In the genomic region with DNA sequence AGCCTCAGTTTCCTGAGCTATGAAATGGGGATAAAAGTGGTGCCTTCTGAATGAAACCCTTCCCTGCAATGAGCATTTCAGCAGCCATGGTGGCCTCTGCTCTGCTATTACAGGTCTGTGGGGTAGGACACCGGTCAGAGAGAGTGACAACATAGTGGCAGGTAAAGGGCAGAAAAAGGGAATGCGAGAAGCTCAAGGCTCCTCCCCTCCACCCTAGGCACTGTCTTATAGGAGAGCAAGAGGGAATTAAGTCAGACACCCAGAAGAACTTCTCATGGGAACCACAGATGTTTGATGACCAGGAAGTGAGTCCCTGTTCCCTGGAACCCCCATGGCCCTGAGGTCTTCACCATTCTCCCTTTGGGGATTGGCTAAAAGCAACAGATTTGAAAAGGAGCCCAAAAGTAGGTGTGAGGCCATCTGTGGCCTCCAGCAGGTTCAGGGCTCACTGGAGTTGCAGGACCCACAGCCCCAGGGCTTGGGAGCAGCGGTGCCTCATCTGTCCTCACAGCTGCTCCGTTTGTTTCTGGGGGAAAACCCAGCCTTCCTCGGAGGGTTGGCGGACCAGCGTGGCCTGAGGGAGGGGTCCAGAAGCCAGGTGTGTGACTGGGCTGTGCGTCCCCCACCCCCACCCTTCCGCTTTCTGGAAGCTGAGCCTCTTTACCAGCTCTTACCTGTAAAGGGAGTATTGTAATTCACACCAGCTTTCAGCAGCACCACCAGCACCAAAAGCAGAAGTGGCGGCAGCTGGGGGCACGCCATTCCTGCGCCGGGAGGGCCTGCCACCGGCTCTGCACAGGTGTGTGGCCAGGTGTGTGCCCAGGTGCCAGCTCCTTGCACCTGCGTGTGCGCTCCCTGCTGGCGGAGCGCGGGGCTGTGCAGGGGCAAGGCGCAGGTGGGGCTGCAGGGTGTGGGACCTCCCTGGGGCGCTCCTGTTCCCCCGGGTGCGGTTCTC, we compare ENCODE assay signal across 11 cellular contexts. TPM values are rescaled to one million over a fixed set of nuclear protein-coding genes. Genes with fewer than 3 reads are reported as not detected.
A peak's percentile ranks its signal among the peaks of the same experiment; 100 is the strongest.
DNase-seq lines count a peak whose midpoint lies in the region; ATAC-seq and TF ChIP-seq lines count a peak whose summit lies in the region.
"Had no signal": no experiment of that assay in that cellular context is flagged by ENCODE, and none has a peak within 500 bp of the region (broad histone marks: within the 10 kb centered on the region; RNA-seq: fewer than 3 reads in every experiment).

No MANE protein-coding gene starts in this region.

- H3K4me3 ChIP-seq in endodermal cell (ENCODE audit: low read length) (no peak overlapping the region), retinal pigment epithelial cell (ENCODE audit: low read length) (no peak overlapping the region)
- H3K4me3 ChIP-seq: thoracic aorta had no signal

- no peaks in the 10 kb centered on the region for H3K9me3 Mint-ChIP-seq in endodermal cell
- no peaks in the 10 kb centered on the region for H3K9me3 Mint-ChIP-seq in activated naive CD4-positive, alpha-beta T cell treated with anti-CD3 and anti-CD28 coated beads, Interleukin-2, amount 50 U/mL, for 72 hours

- peaks cover 24% of the 10 kb centered on the region for H3K27me3 ChIP-seq in endodermal cell (ENCODE audit: control insufficient read depth, insufficient read depth, low read length, poor library complexity, severe bottlenecking)

- no peaks in the 10 kb centered on the region for H3K36me3 Mint-ChIP-seq in endodermal cell (ENCODE audit: low read depth)
- no peaks in the 10 kb centered on the region for H3K36me3 Mint-ChIP-seq in activated naive CD4-positive, alpha-beta T cell treated with anti-CD3 and anti-CD28 coated beads, Interleukin-2, amount 50 U/mL, for 72 hours
- H3K36me3 Mint-ChIP-seq: activated naive CD8-positive, alpha-beta T cell had no signal

- H3K27me3 Mint-ChIP-seq in endodermal cell (ENCODE audit: insufficient read depth) = peaks cover 45% of the 10 kb centered on the region

- H3K36me3 ChIP-seq in endodermal cell (ENCODE audit: control insufficient read depth, insufficient read depth, low read length) = no peaks in the 10 kb centered on the region

- no peak overlapping the region for H3K4me3 Mint-ChIP-seq in endodermal cell
- H3K4me3 Mint-ChIP-seq: activated naive CD8-positive, alpha-beta T cell had no signal

- TF ChIP-seq CTCF in endodermal cell (conservative IDR thresholded peaks at IDR 0.05) = peak; percentile 67
- peak; percentile 24 for TF ChIP-seq CTCF in retinal pigment epithelial cell (conservative IDR thresholded peaks at IDR 0.05; ENCODE audit: low read depth, low read length)

- ATAC-seq in activated naive CD4-positive, alpha-beta T cell treated with anti-CD3 and anti-CD28 coated beads, Interleukin-2, amount 50 U/mL, for 72 hours = no peak

- no peak overlapping the region for H3K9ac ChIP-seq in endodermal cell (ENCODE audit: extremely low read depth, low read length, poor library complexity, severe bottlenecking)

- H3K4me1 Mint-ChIP-seq in endodermal cell = no peaks in the 10 kb centered on the region

- no peaks in the 10 kb centered on the region for H3K9me3 ChIP-seq in endodermal cell (ENCODE audit: control insufficient read depth, low read length)
- H3K9me3 ChIP-seq: thoracic aorta had no signal

- H3K27ac Mint-ChIP-seq in endodermal cell = no peak overlapping the region
- no peak overlapping the region for H3K27ac Mint-ChIP-seq in activated naive CD4-positive, alpha-beta T cell treated with anti-CD3 and anti-CD28 coated beads, Interleukin-2, amount 50 U/mL, for 72 hours
- H3K27ac Mint-ChIP-seq: activated naive CD8-positive, alpha-beta T cell had no signal

- no peaks in the 10 kb centered on the region for H3K4me1 ChIP-seq in endodermal cell (ENCODE audit: control insufficient read depth, insufficient read depth, low read length)

- no peak overlapping the region for H3K27ac ChIP-seq in endodermal cell (ENCODE audit: low read depth, low read length)
- H3K27ac ChIP-seq: thoracic aorta had no signal

- 62% methylated on average over 19 to 23 of the region's 23 CpGs for WGBS in endodermal cell (ENCODE audit: insufficient coverage in 1 of 2, insufficient read length in 1 of 2), 2 experiments

- DNase-seq in DMS 273 (lab: John Stamatoyannopoulos, UW; ENCODE audit: unreplicated experiment) = peak; percentile 61
- no peak for DNase-seq in DMS 273 treated with DMSO at 0.1 percent for 48 hours (lab: John Stamatoyannopoulos, UW)
- DNase-seq in NCI-H2171 (lab: John Stamatoyannopoulos, UW) = peak; percentile 75
- peak; percentile 68 for DNase-seq in endodermal cell
- DNase-seq in retinal pigment epithelial cell (ENCODE audit: low read depth) = no peak
- DNase-seq in activated naive CD4-positive, alpha-beta T cell treated with anti-CD3 and anti-CD28 coated beads, Interleukin-2, amount 50 U/mL, for 72 hours (ENCODE audit: low spot score in 2 of 2) = no peak
- no peak for DNase-seq in cerebellum (ENCODE audit: low spot score)
- DNase-seq in activated CD8-positive, alpha-beta memory T cell treated with anti-CD3 and anti-CD28 coated beads, Interleukin-2, amount 50 U/mL, for 4 hours = no peak
- DNase-seq: 8988T had no signal

RNA-seq across cellular contexts. Expression of gene IQCN, which starts 19.4 kb away (rescaled TPM):
- total RNA-seq in endodermal cell = 1 to 10 TPM; 2.4 to 3.3 TPM
- 3.2 TPM for polyA plus RNA-seq in endodermal cell (2013, experiment 1 of 2)
- polyA plus RNA-seq in endodermal cell (2013, experiment 2 of 2) = 2.7 TPM
- 1 to 10 TPM in 1 of 2 donors, under 1 TPM in 1; 0.45 to 1.5 TPM for total RNA-seq in activated naive CD4-positive, alpha-beta T cell treated with anti-CD3 and anti-CD28 coated beads, Interleukin-2, amount 50 U/mL, for 72 hours
- total RNA-seq in cerebellum = 2.9 TPM

RNA-seq across cellular contexts. Expression of gene JUND, which starts 26.6 kb away (rescaled TPM):
- total RNA-seq in endodermal cell (100 to 1,000 TPM; 112 to 148 TPM), cerebellum (60.1 TPM)
- 255 TPM for polyA plus RNA-seq in endodermal cell (2013, experiment 1 of 2)
- polyA plus RNA-seq in endodermal cell (2013, experiment 2 of 2) = 262 TPM
- total RNA-seq in activated naive CD4-positive, alpha-beta T cell treated with anti-CD3 and anti-CD28 coated beads, Interleukin-2, amount 50 U/mL, for 72 hours = 100 to 1,000 TPM; 213 to 255 TPM

RNA-seq across cellular contexts. Expression of gene PDE4C, which starts 28.6 kb away (rescaled TPM):
- total RNA-seq in endodermal cell (1 to 10 TPM; 1.1 to 2.4 TPM), cerebellum (1.4 TPM)
- 0.93 TPM for polyA plus RNA-seq in endodermal cell (2013, experiment 1 of 2)
- polyA plus RNA-seq in endodermal cell (2013, experiment 2 of 2) = 1.1 TPM
- 1 to 10 TPM in 1 of 2 donors, under 1 TPM in 1; 0.12 to 1.0 TPM for total RNA-seq in activated naive CD4-positive, alpha-beta T cell treated with anti-CD3 and anti-CD28 coated beads, Interleukin-2, amount 50 U/mL, for 72 hours

RNA-seq across cellular contexts. Expression of gene RAB3A, which starts 51.0 kb away (rescaled TPM):
- 1 to 10 TPM; 3.6 to 3.9 TPM for total RNA-seq in endodermal cell
- polyA plus RNA-seq in endodermal cell (2013, experiment 1 of 2) = 13.9 TPM
- 13.6 TPM for polyA plus RNA-seq in endodermal cell (2013, experiment 2 of 2)
- 1 to 10 TPM; 8.9 to 9.8 TPM for total RNA-seq in activated naive CD4-positive, alpha-beta T cell treated with anti-CD3 and anti-CD28 coated beads, Interleukin-2, amount 50 U/mL, for 72 hours
- total RNA-seq in cerebellum = 35.7 TPM

Comparison
In these comparisons a context has a peak if more than half of its experiments do, and no peak if none do; other contexts are left out.
1. DNase-seq: peak in DMS 273 (single experiment), NCI-H2171 (single experiment) and endodermal cell (single experiment); none in DMS 273 treated with DMSO at 0.1 percent for 48 hours (single experiment), retinal pigment epithelial cell (single experiment), activated naive CD4-positive, alpha-beta T cell treated with anti-CD3 and anti-CD28 coated beads, Interleukin-2, amount 50 U/mL, for 72 hours (0 of 2), cerebellum (single experiment) and activated CD8-positive, alpha-beta memory T cell treated with anti-CD3 and anti-CD28 coated beads, Interleukin-2, amount 50 U/mL, for 4 hours (single experiment).